ENCODE assay signal across 9 cellular contexts in genomic region chr3:149532463-149533180, GRCh38. TPM values are rescaled to one million over a fixed set of nuclear protein-coding genes. Genes with fewer than 3 reads are reported as not detected.
DNase-seq lines count a peak whose midpoint lies in the region; ATAC-seq and TF ChIP-seq lines count a peak whose summit lies in the region.
"Had no signal": no experiment of that assay in that cellular context is flagged by ENCODE, and none has a peak within 500 bp of the region (broad histone marks: within the 10 kb centered on the region; RNA-seq: fewer than 3 reads in every experiment).

No MANE protein-coding gene starts in this region.

- H3K79me2 ChIP-seq in SK-N-SH (ENCODE audit: insufficient read depth): peaks cover 55% of the 10 kb centered on the region

- no peak for DNase-seq in SK-N-SH
- DNase-seq: NCI-H2081 had no signal

- H3K4me3 ChIP-seq in ectodermal cell (ENCODE audit: insufficient read depth, low read depth, low read length) (no peak overlapping the region), skeletal muscle satellite cell (ENCODE audit: low read length) (peak overlapping the region; percentile 2), SK-N-SH (ENCODE audit: low read depth in 2 of 2, low read length in 1 of 2) (no peak overlapping the region)

- H4K20me1 ChIP-seq in SK-N-SH (ENCODE audit: insufficient read depth): no peaks in the 10 kb centered on the region

- no peak overlapping the region; the same call in 1 of the 2 replicates for H2AFZ ChIP-seq in SK-N-SH (ENCODE audit: low read depth)

- peak overlapping the region; percentile 46 for H3K9ac ChIP-seq in skeletal muscle satellite cell (ENCODE audit: low read depth, low read length)
- no peak overlapping the region for H3K9ac ChIP-seq in SK-N-SH

- H3K36me3 ChIP-seq in ectodermal cell (ENCODE audit: control insufficient read depth, insufficient read depth, low read length) (no peaks in the 10 kb centered on the region), skeletal muscle satellite cell (ENCODE audit: insufficient read depth, low read length) (peaks cover 6% of the 10 kb centered on the region), SK-N-SH (replicated peaks in 1 of 2; ENCODE audit: control insufficient read depth in 1 of 2, insufficient read depth in 2 of 2, low read length in 1 of 2) (peaks cover 0 to 6% of the 10 kb centered on the region in 2 experiments)

- peak; percentile 16 for TF ChIP-seq POLR2A in GM18505 (IDR thresholded peaks at IDR 0.05; ENCODE audit: borderline replicate concordance, extremely low read depth, insufficient read depth, insufficient read length)

- H3K9me3 ChIP-seq in ectodermal cell (ENCODE audit: control insufficient read depth, low read length): no peaks in the 10 kb centered on the region
- no peaks in the 10 kb centered on the region for H3K9me3 ChIP-seq in skeletal muscle satellite cell (replicated peaks; ENCODE audit: low read length)
- H3K9me3 ChIP-seq in SK-N-SH: no peaks in the 10 kb centered on the region

- POLR2A ChIA-PET in SK-N-SH (lab: Yijun Ruan, JAX): no interaction called here

- H3K4me2 ChIP-seq in skeletal muscle satellite cell (ENCODE audit: low read length) (peak overlapping the region; percentile 29), SK-N-SH (no peak overlapping the region; the same call in 1 of the 2 replicates)

- 63 to 67% methylated on average over 6 to 7 of the region's 9 CpGs for WGBS in ectodermal cell, 2 experiments
- WGBS in SK-N-SH (ENCODE audit: low lambda C conversion rate): 53% methylated on average over 9 of the region's 9 CpGs

- CTCF ChIA-PET in SK-N-SH (lab: Yijun Ruan, JAX): interaction anchor here (0.6 to 3.0 kb wide), 5 partner anchors 20 to 275 kb away, joined by 3 to 12 read pairs (median 4); no protein-coding TSS in a partner anchor

- H3F3A ChIP-seq in SK-N-SH (replicated peaks; ENCODE audit: insufficient read depth): no peaks in the 10 kb centered on the region

- H3K27me3 ChIP-seq in ectodermal cell (ENCODE audit: control insufficient read depth, insufficient read depth, low read length, poor library complexity, severe bottlenecking) (no peaks in the 10 kb centered on the region), skeletal muscle satellite cell (ENCODE audit: control insufficient read depth, insufficient read depth, low read length) (no peaks in the 10 kb centered on the region), SK-N-SH (ENCODE audit: insufficient read depth) (no peaks in the 10 kb centered on the region)

- no peak for TF ChIP-seq CTCF in SK-N-SH (IDR thresholded peaks at IDR 0.05)

- peak overlapping the region; percentile 26 for H3K27ac ChIP-seq in ectodermal cell (ENCODE audit: insufficient read depth, low read depth, low read length, poor library complexity, severe bottlenecking)
- no peak overlapping the region for H3K27ac ChIP-seq in SK-N-SH (ENCODE audit: low read depth in 2 of 2, low read length in 1 of 2)

- ATAC-seq in GM18505 (IDR thresholded peaks at IDR 0.05; ENCODE audit: unreplicated experiment): no peak
- ATAC-seq in HG02885 (IDR thresholded peaks at IDR 0.05; ENCODE audit: poor library complexity, unreplicated experiment): peak; percentile 41
- no peak for ATAC-seq in SK-N-SH treated with all-trans-retinoic acid at 6 μM for 48 hours
- no peak for ATAC-seq in HG02870 (IDR thresholded peaks at IDR 0.05; ENCODE audit: unreplicated experiment)
- no peak for ATAC-seq in GM21825 (IDR thresholded peaks at IDR 0.05; ENCODE audit: unreplicated experiment)

- H3K9me2 ChIP-seq in SK-N-SH: no peaks in the 10 kb centered on the region

- TF ChIP-seq RAD21 in SK-N-SH (IDR thresholded peaks at IDR 0.05; ENCODE audit: low read length): no peak

- H3K4me1 ChIP-seq in ectodermal cell (ENCODE audit: control insufficient read depth, insufficient read depth, low read length) (peaks cover 45% of the 10 kb centered on the region), skeletal muscle satellite cell (ENCODE audit: control insufficient read depth, insufficient read depth, low read length) (peaks cover 83% of the 10 kb centered on the region), SK-N-SH (ENCODE audit: control insufficient read depth in 1 of 2, insufficient read depth in 2 of 2, low read depth in 1 of 2, low read length in 1 of 2) (peaks cover 9 to 29% of the 10 kb centered on the region in 2 experiments)

- no peak for TF ChIP-seq EP300 in SK-N-SH (IDR thresholded peaks at IDR 0.05; ENCODE audit: borderline replicate concordance in 1 of 2, low read depth in 1 of 2, low read length in 1 of 2)

TF ChIP-seq in SK-N-SH treated with all-trans-retinoic acid at 6 μM for 48 hours, 23 proteins besides CTCF, POLR2A, EP300 and RAD21 (continues in another document):
- TF ChIP-seq TSHZ2 (CRISPR knock-in tag; IDR thresholded peaks at IDR 0.05) (no peak), ISL1 (CRISPR knock-in tag; IDR thresholded peaks at IDR 0.05) (no peak)

TF ChIP-seq in SK-N-SH, 30 proteins besides CTCF, POLR2A, EP300 and RAD21:
- TF ChIP-seq YY1 (IDR thresholded peaks at IDR 0.05; ENCODE audit: low read depth) (no peak), NFIC (IDR thresholded peaks at IDR 0.05; ENCODE audit: borderline replicate concordance) (no peak), FOXM1 (IDR thresholded peaks at IDR 0.05; ENCODE audit: low read depth) (no peak), PBX3 (IDR thresholded peaks at IDR 0.05) (no peak), SIN3A (IDR thresholded peaks at IDR 0.05; ENCODE audit: borderline replicate concordance, low read depth, low read length) (no peak), IRF3 (IDR thresholded peaks at IDR 0.05; ENCODE audit: low read depth, low read length) (no peak), MAX (IDR thresholded peaks at IDR 0.05; ENCODE audit: low read depth) (no peak), POLR2AphosphoS5 (IDR thresholded peaks at IDR 0.05; ENCODE audit: low read depth, low read length) (no peak), TAF1 (IDR thresholded peaks at IDR 0.05; ENCODE audit: borderline replicate concordance, low read depth, low read length) (no peak), RCOR1 (IDR thresholded peaks at IDR 0.05; ENCODE audit: low read length) (no peak), TCF12 (IDR thresholded peaks at IDR 0.05) (no peak), CHD2 (IDR thresholded peaks at IDR 0.05; ENCODE audit: low read length, partially characterized antibody) (no peak)
- TF ChIP-seq, protein P1, sequence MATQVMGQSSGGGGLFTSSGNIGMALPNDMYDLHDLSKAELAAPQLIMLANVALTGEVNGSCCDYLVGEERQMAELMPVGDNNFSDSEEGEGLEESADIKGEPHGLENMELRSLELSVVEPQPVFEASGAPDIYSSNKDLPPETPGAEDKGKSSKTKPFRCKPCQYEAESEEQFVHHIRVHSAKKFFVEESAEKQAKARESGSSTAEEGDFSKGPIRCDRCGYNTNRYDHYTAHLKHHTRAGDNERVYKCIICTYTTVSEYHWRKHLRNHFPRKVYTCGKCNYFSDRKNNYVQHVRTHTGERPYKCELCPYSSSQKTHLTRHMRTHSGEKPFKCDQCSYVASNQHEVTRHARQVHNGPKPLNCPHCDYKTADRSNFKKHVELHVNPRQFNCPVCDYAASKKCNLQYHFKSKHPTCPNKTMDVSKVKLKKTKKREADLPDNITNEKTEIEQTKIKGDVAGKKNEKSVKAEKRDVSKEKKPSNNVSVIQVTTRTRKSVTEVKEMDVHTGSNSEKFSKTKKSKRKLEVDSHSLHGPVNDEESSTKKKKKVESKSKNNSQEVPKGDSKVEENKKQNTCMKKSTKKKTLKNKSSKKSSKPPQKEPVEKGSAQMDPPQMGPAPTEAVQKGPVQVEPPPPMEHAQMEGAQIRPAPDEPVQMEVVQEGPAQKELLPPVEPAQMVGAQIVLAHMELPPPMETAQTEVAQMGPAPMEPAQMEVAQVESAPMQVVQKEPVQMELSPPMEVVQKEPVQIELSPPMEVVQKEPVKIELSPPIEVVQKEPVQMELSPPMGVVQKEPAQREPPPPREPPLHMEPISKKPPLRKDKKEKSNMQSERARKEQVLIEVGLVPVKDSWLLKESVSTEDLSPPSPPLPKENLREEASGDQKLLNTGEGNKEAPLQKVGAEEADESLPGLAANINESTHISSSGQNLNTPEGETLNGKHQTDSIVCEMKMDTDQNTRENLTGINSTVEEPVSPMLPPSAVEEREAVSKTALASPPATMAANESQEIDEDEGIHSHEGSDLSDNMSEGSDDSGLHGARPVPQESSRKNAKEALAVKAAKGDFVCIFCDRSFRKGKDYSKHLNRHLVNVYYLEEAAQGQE (IDR thresholded peaks at IDR 0.05; ENCODE audit: low read depth, low read length): no peak

RNA-seq across cellular contexts. Expression of gene TM4SF4, which starts 58.1 kb away (rescaled TPM):
- not detected for polyA plus RNA-seq in ectodermal cell (2013, experiment 1 of 4)
- polyA plus RNA-seq in ectodermal cell (2013, experiment 2 of 4): not detected
- not detected for polyA plus RNA-seq in ectodermal cell (2013, experiment 3 of 4)
- polyA plus RNA-seq in ectodermal cell (2013, experiment 4 of 4): not detected
- not detected in 2 replicates for total RNA-seq in skeletal muscle satellite cell (2012; rRNA removed)
- 0.08 and 0.10 TPM in 2 replicates for polyA plus RNA-seq in SK-N-SH (2012; rRNA removed)
- polyA plus RNA-seq in SK-N-SH (2012; cell fraction: cytosol; rRNA removed): 0.18 and 0.81 TPM in 2 replicates
- not detected in 2 replicates for polyA plus RNA-seq in SK-N-SH (2012; cell fraction: nucleus; rRNA removed)
